ENCODE assay signal across 2 cellular contexts in the genomic region with DNA sequence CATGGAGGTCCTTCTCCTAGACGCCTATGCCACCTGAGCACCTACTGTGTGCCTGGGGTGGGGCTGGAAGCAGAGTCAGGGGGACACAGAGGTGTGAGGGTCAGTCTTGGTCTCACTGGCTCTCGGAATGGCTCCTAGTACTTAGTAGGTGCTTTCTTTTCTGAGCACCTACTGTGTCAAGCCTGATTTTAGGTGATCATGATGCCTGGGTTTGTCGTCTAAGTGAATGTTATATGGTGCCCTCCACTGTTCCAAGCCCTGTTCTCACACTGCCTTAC.
TF ChIP-seq lines count a peak whose summit lies in the region.

No MANE protein-coding gene starts in this region.

TF ChIP-seq in HepG2, 621 proteins besides CTCF, POLR2A, EP300 and RAD21:
- no peak for TF ChIP-seq ZNF775 (CRISPR knock-in tag; IDR thresholded peaks at IDR 0.05; ENCODE audit: borderline replicate concordance)
- TF ChIP-seq ZKSCAN1 (IDR thresholded peaks at IDR 0.05; ENCODE audit: low read length), result peak; percentile 88
- no peak for TF ChIP-seq PAXIP1 (CRISPR knock-in tag; conservative IDR thresholded peaks at IDR 0.05)
- no peak for TF ChIP-seq FOXJ3 (CRISPR knock-in tag; IDR thresholded peaks at IDR 0.05; ENCODE audit: borderline replicate concordance)
- TF ChIP-seq ZBTB1 (CRISPR knock-in tag; IDR thresholded peaks at IDR 0.05; ENCODE audit: borderline replicate concordance), result no peak
- TF ChIP-seq, protein P1, sequence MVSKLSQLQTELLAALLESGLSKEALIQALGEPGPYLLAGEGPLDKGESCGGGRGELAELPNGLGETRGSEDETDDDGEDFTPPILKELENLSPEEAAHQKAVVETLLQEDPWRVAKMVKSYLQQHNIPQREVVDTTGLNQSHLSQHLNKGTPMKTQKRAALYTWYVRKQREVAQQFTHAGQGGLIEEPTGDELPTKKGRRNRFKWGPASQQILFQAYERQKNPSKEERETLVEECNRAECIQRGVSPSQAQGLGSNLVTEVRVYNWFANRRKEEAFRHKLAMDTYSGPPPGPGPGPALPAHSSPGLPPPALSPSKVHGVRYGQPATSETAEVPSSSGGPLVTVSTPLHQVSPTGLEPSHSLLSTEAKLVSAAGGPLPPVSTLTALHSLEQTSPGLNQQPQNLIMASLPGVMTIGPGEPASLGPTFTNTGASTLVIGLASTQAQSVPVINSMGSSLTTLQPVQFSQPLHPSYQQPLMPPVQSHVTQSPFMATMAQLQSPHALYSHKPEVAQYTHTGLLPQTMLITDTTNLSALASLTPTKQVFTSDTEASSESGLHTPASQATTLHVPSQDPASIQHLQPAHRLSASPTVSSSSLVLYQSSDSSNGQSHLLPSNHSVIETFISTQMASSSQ (IDR thresholded peaks at IDR 0.05; ENCODE audit: low read depth), result no peak
- TF ChIP-seq, protein P1 (CRISPR knock-in tag; IDR thresholded peaks at IDR 0.05; ENCODE audit: borderline replicate concordance), result no peak
- TF ChIP-seq, protein P2, sequence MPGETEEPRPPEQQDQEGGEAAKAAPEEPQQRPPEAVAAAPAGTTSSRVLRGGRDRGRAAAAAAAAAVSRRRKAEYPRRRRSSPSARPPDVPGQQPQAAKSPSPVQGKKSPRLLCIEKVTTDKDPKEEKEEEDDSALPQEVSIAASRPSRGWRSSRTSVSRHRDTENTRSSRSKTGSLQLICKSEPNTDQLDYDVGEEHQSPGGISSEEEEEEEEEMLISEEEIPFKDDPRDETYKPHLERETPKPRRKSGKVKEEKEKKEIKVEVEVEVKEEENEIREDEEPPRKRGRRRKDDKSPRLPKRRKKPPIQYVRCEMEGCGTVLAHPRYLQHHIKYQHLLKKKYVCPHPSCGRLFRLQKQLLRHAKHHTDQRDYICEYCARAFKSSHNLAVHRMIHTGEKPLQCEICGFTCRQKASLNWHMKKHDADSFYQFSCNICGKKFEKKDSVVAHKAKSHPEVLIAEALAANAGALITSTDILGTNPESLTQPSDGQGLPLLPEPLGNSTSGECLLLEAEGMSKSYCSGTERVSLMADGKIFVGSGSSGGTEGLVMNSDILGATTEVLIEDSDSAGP (CRISPR knock-in tag; IDR thresholded peaks at IDR 0.05; ENCODE audit: borderline replicate concordance), result no peak
- no peak for TF ChIP-seq ZNF431 (CRISPR knock-in tag; IDR thresholded peaks at IDR 0.05; ENCODE audit: borderline replicate concordance, low read depth)
- no peak for TF ChIP-seq ZKSCAN8 (CRISPR knock-in tag; IDR thresholded peaks at IDR 0.05; ENCODE audit: borderline replicate concordance)

TF ChIP-seq in K562, 482 proteins besides CTCF, POLR2A, EP300 and RAD21:
- TF ChIP-seq ZKSCAN1 (IDR thresholded peaks at IDR 0.05; ENCODE audit: low read depth, low read length), result peak; percentile 95
- TF ChIP-seq CHD4 (IDR thresholded peaks at IDR 0.05; ENCODE audit: insufficient read depth, insufficient replicate concordance, low read depth, low read length, poor library complexity, severe bottlenecking), result no peak
- no peak for TF ChIP-seq OTX1 (CRISPR knock-in tag; IDR thresholded peaks at IDR 0.05)
- TF ChIP-seq, protein P3, sequence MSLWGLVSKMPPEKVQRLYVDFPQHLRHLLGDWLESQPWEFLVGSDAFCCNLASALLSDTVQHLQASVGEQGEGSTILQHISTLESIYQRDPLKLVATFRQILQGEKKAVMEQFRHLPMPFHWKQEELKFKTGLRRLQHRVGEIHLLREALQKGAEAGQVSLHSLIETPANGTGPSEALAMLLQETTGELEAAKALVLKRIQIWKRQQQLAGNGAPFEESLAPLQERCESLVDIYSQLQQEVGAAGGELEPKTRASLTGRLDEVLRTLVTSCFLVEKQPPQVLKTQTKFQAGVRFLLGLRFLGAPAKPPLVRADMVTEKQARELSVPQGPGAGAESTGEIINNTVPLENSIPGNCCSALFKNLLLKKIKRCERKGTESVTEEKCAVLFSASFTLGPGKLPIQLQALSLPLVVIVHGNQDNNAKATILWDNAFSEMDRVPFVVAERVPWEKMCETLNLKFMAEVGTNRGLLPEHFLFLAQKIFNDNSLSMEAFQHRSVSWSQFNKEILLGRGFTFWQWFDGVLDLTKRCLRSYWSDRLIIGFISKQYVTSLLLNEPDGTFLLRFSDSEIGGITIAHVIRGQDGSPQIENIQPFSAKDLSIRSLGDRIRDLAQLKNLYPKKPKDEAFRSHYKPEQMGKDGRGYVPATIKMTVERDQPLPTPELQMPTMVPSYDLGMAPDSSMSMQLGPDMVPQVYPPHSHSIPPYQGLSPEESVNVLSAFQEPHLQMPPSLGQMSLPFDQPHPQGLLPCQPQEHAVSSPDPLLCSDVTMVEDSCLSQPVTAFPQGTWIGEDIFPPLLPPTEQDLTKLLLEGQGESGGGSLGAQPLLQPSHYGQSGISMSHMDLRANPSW (CRISPR knock-in tag; IDR thresholded peaks at IDR 0.05), result no peak
- no peak for TF ChIP-seq EP400 (IDR thresholded peaks at IDR 0.05)
- TF ChIP-seq, protein P4, sequence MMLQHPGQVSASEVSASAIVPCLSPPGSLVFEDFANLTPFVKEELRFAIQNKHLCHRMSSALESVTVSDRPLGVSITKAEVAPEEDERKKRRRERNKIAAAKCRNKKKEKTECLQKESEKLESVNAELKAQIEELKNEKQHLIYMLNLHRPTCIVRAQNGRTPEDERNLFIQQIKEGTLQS (IDR thresholded peaks at IDR 0.05), result no peak
- TF ChIP-seq, protein P4 (CRISPR knock-in tag; conservative IDR thresholded peaks at IDR 0.05), result no peak
